ENCODE assay signal across 8 cellular contexts in the genomic region with DNA sequence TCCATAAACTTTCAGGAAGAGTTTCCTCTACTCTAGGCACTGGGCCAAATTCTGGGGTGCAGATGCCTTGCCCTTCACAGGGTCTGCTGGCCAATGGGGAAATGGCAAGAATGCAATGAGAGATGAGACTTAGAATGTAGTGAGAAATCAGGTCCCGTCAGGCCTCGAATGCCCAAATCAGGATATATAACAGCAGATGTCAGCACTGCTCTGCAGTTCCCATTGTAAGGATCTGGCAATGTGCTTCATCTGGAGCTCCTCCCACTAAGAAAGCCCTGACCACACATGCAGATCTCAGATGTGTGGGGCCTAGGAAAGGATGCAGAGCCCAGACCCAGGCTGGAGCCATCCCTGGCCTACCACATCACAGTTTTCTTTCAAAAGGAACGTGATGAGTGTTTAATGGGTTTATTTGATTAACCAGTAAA. TPM values are rescaled to one million over a fixed set of nuclear protein-coding genes. Genes with fewer than 3 reads are reported as not detected.
DNase-seq lines count a peak whose midpoint lies in the region; ATAC-seq and TF ChIP-seq lines count a peak whose summit lies in the region.

No MANE protein-coding gene starts in this region.

- H3F3A ChIP-seq in Loucy (ENCODE audit: low read depth), result no peaks in the 10 kb centered on the region

- peak; percentile 98 for DNase-seq in AG04449 (ENCODE audit: low read depth, low spot score)
- peak; percentile 14 for DNase-seq in cerebellar cortex (ENCODE audit: low spot score)
- DNase-seq in left lung, result no peak
- peak; percentile 53 to 78 for DNase-seq in uterus
- DNase-seq in nephron progenitor cell, result no peak
- no peak for DNase-seq in posterior vena cava (ENCODE audit: low spot score)

- no peaks in the 10 kb centered on the region for H3K9me3 ChIP-seq in Loucy (ENCODE audit: insufficient read depth, low read depth, low read length)
- H3K9me3 ChIP-seq in left lung, result no peaks in the 10 kb centered on the region
- no peaks in the 10 kb centered on the region for H3K9me3 ChIP-seq in uterus

- POLR2A ChIA-PET in AG04449 (lab: Yijun Ruan, JAX), result interaction anchor here (0.6 to 1.2 kb wide), 4 partner anchors 8 to 37 kb away, joined by 3 to 12 read pairs (median 5); partner anchors contain the start of gene MMP2

- H3K4me1 Mint-ChIP-seq in nephron progenitor cell, result peaks cover 18% of the 10 kb centered on the region

- no peak overlapping the region for H3K27ac Mint-ChIP-seq in nephron progenitor cell

- TF ChIP-seq CTCF in AG04449 (IDR thresholded peaks at IDR 0.05; ENCODE audit: insufficient read depth, low read length, missing control alignments), result peak; percentile 29
- TF ChIP-seq CTCF in Loucy (conservative IDR thresholded peaks at IDR 0.05; ENCODE audit: low read length), result peak; percentile 41
- no peak for TF ChIP-seq CTCF in left lung (IDR thresholded peaks at IDR 0.05)
- peak; percentile 38 to 69 (median 54) for TF ChIP-seq CTCF in uterus (IDR thresholded peaks at IDR 0.05)
- TF ChIP-seq CTCF in nephron progenitor cell (IDR thresholded peaks at IDR 0.05), result no peak

- no peak overlapping the region for H3K27ac ChIP-seq in left lung
- H3K27ac ChIP-seq in uterus, result peak overlapping the region; percentile 45 to 48

- H3K27me3 ChIP-seq in Loucy (ENCODE audit: insufficient read depth, low read length, poor library complexity, severe bottlenecking) (no peaks in the 10 kb centered on the region), left lung (no peaks in the 10 kb centered on the region), uterus (no peaks in the 10 kb centered on the region)

- H3K4me3 Mint-ChIP-seq in nephron progenitor cell, result no peak overlapping the region

- no peaks in the 10 kb centered on the region for H4K20me1 ChIP-seq in Loucy (ENCODE audit: insufficient read depth, low read length, poor library complexity, severe bottlenecking)

- no peak overlapping the region for H3K4me2 ChIP-seq in Loucy (ENCODE audit: low read depth, low read length, poor library complexity, severe bottlenecking)

- H3K4me1 ChIP-seq in Loucy (ENCODE audit: insufficient read depth, low read length, poor library complexity, severe bottlenecking) (peaks cover 42% of the 10 kb centered on the region), left lung (peaks cover 0 to 6% of the 10 kb centered on the region in 2 donors), uterus (peaks cover 5 to 8% of the 10 kb centered on the region in 2 donors)

- H3K4me3 ChIP-seq in AG04449 (ENCODE audit: low read depth, low read length), result no peak overlapping the region
- H3K4me3 ChIP-seq in Loucy (ENCODE audit: low read length, poor library complexity, severe bottlenecking), result no peak overlapping the region
- no peak overlapping the region for H3K4me3 ChIP-seq in left lung
- no peak overlapping the region for H3K4me3 ChIP-seq in uterus

- H3K9me2 ChIP-seq in Loucy (replicated peaks; ENCODE audit: low read depth, low read length), result no peaks in the 10 kb centered on the region

- ATAC-seq in left lung, result peak; percentile 78
- no peak for ATAC-seq in GM21367 (IDR thresholded peaks at IDR 0.05; ENCODE audit: unreplicated experiment)

- TF ChIP-seq POLR2A in uterus (IDR thresholded peaks at IDR 0.05), result no peak

- no peaks in the 10 kb centered on the region for H3K79me2 ChIP-seq in Loucy (ENCODE audit: insufficient read depth, low read length)

- no peak overlapping the region for H2AFZ ChIP-seq in Loucy (ENCODE audit: low read length)

- CTCF ChIA-PET in AG04449 (lab: Yijun Ruan, JAX), result interaction anchor here (0.6 to 2.6 kb wide), 12 partner anchors 8 to 210 kb away, joined by 3 to 12 read pairs (median 3); no protein-coding TSS in a partner anchor

- no peaks in the 10 kb centered on the region for H3K9me3 Mint-ChIP-seq in nephron progenitor cell

- H3K36me3 ChIP-seq in Loucy (ENCODE audit: insufficient read depth, low read length), result no peaks in the 10 kb centered on the region
- no peaks in the 10 kb centered on the region for H3K36me3 ChIP-seq in left lung
- no peaks in the 10 kb centered on the region for H3K36me3 ChIP-seq in uterus

- H3K36me3 Mint-ChIP-seq in nephron progenitor cell (ENCODE audit: low read depth), result peaks cover 54% of the 10 kb centered on the region

- peaks cover 3% of the 10 kb centered on the region for H3K27me3 Mint-ChIP-seq in nephron progenitor cell (ENCODE audit: low read depth, poor library complexity)

- no peak overlapping the region for H3K9ac ChIP-seq in Loucy (ENCODE audit: low read depth, low read length, poor library complexity, severe bottlenecking)

- intact Hi-C loops in left lung (cut with DNase I), result no loop called here
- intact Hi-C loops in uterus (cut with DNase I; ENCODE audit: low total_unique reads), result no loop called here
- intact Hi-C loops in posterior vena cava (cut with DNase I), result no loop called here

RNA-seq across cellular contexts. Expression of gene LPCAT2, which starts 13.9 kb away (rescaled TPM):
- 10 to 100 TPM; 18.8 to 30.9 TPM for total RNA-seq in left lung
- 10 to 100 TPM; 28.8 to 52.9 (median 36.3) TPM for total RNA-seq in uterus
- 10 to 100 TPM; 13.8 to 16.0 TPM for total RNA-seq in posterior vena cava

RNA-seq across cellular contexts. Expression of gene MMP2, which starts 16.0 kb away (rescaled TPM):
- total RNA-seq in left lung (100 to 1,000 TPM; 300 to 606 TPM), uterus (100 to 1,000 TPM; 130 to 578 (median 324) TPM), posterior vena cava (100 to 1,000 TPM; 539 to 826 TPM)

Comparison
In these comparisons a context has a peak if more than half of its experiments do, and no peak if none do; other contexts are left out.
1. DNase-seq: peak in AG04449 (single experiment), cerebellar cortex (single experiment) and uterus (2 of 2); none in left lung (0 of 2), nephron progenitor cell (single experiment) and posterior vena cava (single experiment).
2. CTCF ChIP-seq: peak in AG04449 (single experiment), Loucy (single experiment) and uterus (4 of 4); none in left lung (0 of 2) and nephron progenitor cell (single experiment).
3. H3K27ac ChIP-seq: peak in uterus (2 of 2); none in left lung (0 of 2).